In the genomic region with DNA sequence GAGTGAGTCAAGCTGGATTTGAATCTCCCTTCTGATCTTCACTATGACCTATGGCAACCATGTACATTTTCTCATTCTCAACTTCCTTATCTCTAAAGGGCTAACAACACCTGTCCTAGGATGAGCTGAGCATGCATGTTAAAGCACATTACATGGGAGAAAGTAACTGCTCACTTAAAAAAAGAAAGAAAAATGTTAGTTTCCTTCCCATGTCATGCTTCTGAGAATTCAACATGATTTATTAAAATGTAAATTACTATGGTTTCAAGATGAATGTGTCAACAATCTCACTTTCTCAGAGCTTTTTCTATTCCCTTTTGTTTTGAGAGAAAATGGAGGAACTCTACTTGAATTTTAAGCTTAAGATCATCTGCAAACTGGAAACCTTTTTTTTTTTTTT, we compare ENCODE assay signal across 21 cellular contexts.
"Had no signal": no experiment of that assay in that cellular context is flagged by ENCODE, and none has a peak within 500 bp of the region (broad histone marks: within the 10 kb centered on the region; RNA-seq: fewer than 3 reads in every experiment).

No MANE protein-coding gene starts in this region.

- H3K27me3 ChIP-seq: brain microvascular endothelial cell, colonic mucosa, gastrocnemius medialis, ovary, tibial nerve, uterus had no signal

- ATAC-seq: activated T-cell treated with anti-CD3 and anti-CD28 coated beads, Interleukin-2, amount 50 U/mL, for 72 hours; gastrocnemius medialis; left lobe of liver; natural killer cell; psoas muscle; right cardiac atrium had no signal

- H3K4me1 ChIP-seq: colonic mucosa, gastrocnemius medialis, psoas muscle, tibial nerve, uterus had no signal

- H3K27ac ChIP-seq: brain microvascular endothelial cell, colonic mucosa, gastrocnemius medialis, ovary, psoas muscle, tibial nerve, uterus, WERI-Rb-1 had no signal

- DNase-seq: activated CD4-positive, alpha-beta T cell treated with anti-CD3 and anti-CD28 coated beads for 1 hour; activated CD8-positive, alpha-beta memory T cell treated with anti-CD3 and anti-CD28 coated beads for 24 hours; activated effector memory CD4-positive, alpha-beta T cell treated with anti-CD3 and anti-CD28 coated beads, Interleukin-2, amount 50 U/mL, for 16 hours; activated naive CD4-positive, alpha-beta T cell treated with anti-CD3 and anti-CD28 coated beads, Interleukin-2, amount 50 U/mL, for 16 hours; activated T-cell treated with anti-CD3 and anti-CD28 coated beads, Interleukin-2, amount 50 U/mL, for 72 hours; aorta; brain microvascular endothelial cell; colonic mucosa; gastrocnemius medialis; head of caudate nucleus; kidney; natural killer cell; ovary; psoas muscle; right cardiac atrium; stimulated activated CD4-positive, alpha-beta T cell treated with anti-CD3 and anti-CD28 coated beads, Interleukin-15, amount 100 ng/mL, for 24 hours; stimulated activated CD4-positive, alpha-beta T cell treated with anti-CD3 and anti-CD28 coated beads, Interleukin-2, amount 100 ng/mL, for 48 hours; uterus; WERI-Rb-1 had no signal
